ENCODE assay signal across 17 cellular contexts in the genomic region with DNA sequence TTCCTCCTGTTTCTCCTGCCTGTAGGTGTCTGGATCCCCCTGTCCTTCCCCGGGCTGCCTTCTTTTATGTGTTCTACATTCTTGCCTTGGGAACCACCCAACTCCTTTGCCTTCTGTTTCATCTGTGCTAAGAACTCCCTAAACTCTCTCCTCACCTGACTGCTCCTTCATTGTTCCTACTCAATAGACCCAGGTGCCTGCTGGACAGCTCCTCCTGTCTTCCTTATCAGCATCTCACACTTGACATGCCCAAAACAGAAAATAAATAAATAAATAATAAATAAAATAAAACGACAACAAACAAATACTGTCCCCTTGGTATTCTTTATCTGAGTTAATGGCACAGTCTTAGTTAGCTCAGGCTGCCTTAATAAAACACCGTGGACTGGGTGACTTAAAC.
A peak's percentile ranks its signal among the peaks of the same experiment; 100 is the strongest.
DNase-seq lines count a peak whose midpoint lies in the region; ATAC-seq and TF ChIP-seq lines count a peak whose summit lies in the region.
"Had no signal": no experiment of that assay in that cellular context is flagged by ENCODE, and none has a peak within 500 bp of the region (broad histone marks: within the 10 kb centered on the region; RNA-seq: fewer than 3 reads in every experiment).

No MANE protein-coding gene starts in this region.

- peak; percentile 43; the same call in 2 of the 3 replicates for ATAC-seq in GM23338
- no peak for ATAC-seq in GM19463 (IDR thresholded peaks at IDR 0.05; ENCODE audit: unreplicated experiment)

- H3K4me2 ChIP-seq in GM23338 (no peak overlapping the region), mesendoderm (ENCODE audit: low read length) (no peak overlapping the region)
- H3K4me2 ChIP-seq: BLaER1 had no signal

- H3K4me3 Mint-ChIP-seq in GM23338 (no peak overlapping the region), glutamatergic neuron (ENCODE audit: unreplicated experiment) (peak overlapping the region; percentile 6)
- H3K4me3 Mint-ChIP-seq: CD14-positive monocyte; CD4-positive, alpha-beta memory T cell; H9 had no signal

- H2AK5ac ChIP-seq in mesendoderm (ENCODE audit: low read length): no peak overlapping the region

- no peaks in the 10 kb centered on the region for H4K20me1 ChIP-seq in GM23338 (replicated peaks; ENCODE audit: insufficient read depth)
- H4K20me1 ChIP-seq: BLaER1 had no signal

- CTCF ChIA-PET in HEK293 (lab: Yijun Ruan, JAX): interaction anchor here (0.5 to 1.2 kb wide), 3 partner anchors 11 to 823 kb away, joined by 3 to 6 read pairs (median 4); no protein-coding TSS in a partner anchor

- H3K4ac ChIP-seq in mesendoderm (ENCODE audit: low read depth, low read length): no peak overlapping the region

- H3K27ac Mint-ChIP-seq in GM23338 (no peak overlapping the region), glutamatergic neuron (ENCODE audit: unreplicated experiment) (peak overlapping the region; percentile 62)
- H3K27ac Mint-ChIP-seq: CD14-positive monocyte; CD4-positive, alpha-beta memory T cell; H9 had no signal

- no peaks in the 10 kb centered on the region for H3K9me3 ChIP-seq in HEK293 (ENCODE audit: control insufficient read depth, insufficient read depth, low read depth, low read length)
- H3K9me3 ChIP-seq: BLaER1 had no signal

- no peak overlapping the region for H3K4me3 ChIP-seq in GM23338
- no peak overlapping the region for H3K4me3 ChIP-seq in HEK293 (ENCODE audit: low read depth, low read length)
- no peak overlapping the region for H3K4me3 ChIP-seq in mesendoderm (ENCODE audit: low read length)
- H3K4me3 ChIP-seq: BLaER1 had no signal

- POLR2A ChIA-PET in HEK293 (lab: Yijun Ruan, JAX): interaction anchor here (0.6 kb wide), 1 partner anchor 47 kb away, joined by 3 read pairs; no protein-coding TSS in a partner anchor

- H3K36me3 ChIP-seq in GM23338 (ENCODE audit: insufficient read depth) (no peaks in the 10 kb centered on the region), HEK293 (ENCODE audit: control insufficient read depth in 2 of 2, insufficient read depth in 1 of 2, low read length in 2 of 2) (no peaks in the 10 kb centered on the region), mesendoderm (ENCODE audit: control insufficient read depth, insufficient read depth, low read length) (no peaks in the 10 kb centered on the region)
- H3K36me3 ChIP-seq: BLaER1 had no signal

- H3K9me2 ChIP-seq in GM23338 (ENCODE audit: insufficient read depth): no peaks in the 10 kb centered on the region

- H4K8ac ChIP-seq in mesendoderm (ENCODE audit: low read depth, low read length): no peak overlapping the region

- H3K27ac ChIP-seq in GM23338 (ENCODE audit: low read depth) (no peak overlapping the region), HEK293 (ENCODE audit: extremely low read depth, low read depth, low read length) (no peak overlapping the region), mesendoderm (ENCODE audit: low read depth, low read length) (no peak overlapping the region)
- H3K27ac ChIP-seq: BLaER1, HL-60 had no signal

- no peaks in the 10 kb centered on the region for H3F3A ChIP-seq in GM23338 (replicated peaks; ENCODE audit: low read depth)

- H3K79me1 ChIP-seq in mesendoderm (ENCODE audit: low read length): no peaks in the 10 kb centered on the region

- no peak overlapping the region for H2BK15ac ChIP-seq in mesendoderm (replicated peaks; ENCODE audit: low read depth)

- H4K5ac ChIP-seq in mesendoderm (ENCODE audit: low read length): no peak overlapping the region

- no peak overlapping the region for H3K56ac ChIP-seq in mesendoderm (ENCODE audit: low read length)

- no peak overlapping the region for H3K23ac ChIP-seq in mesendoderm (ENCODE audit: low read length)

- H3K27me3 ChIP-seq in GM23338 (ENCODE audit: insufficient read depth): no peaks in the 10 kb centered on the region
- H3K27me3 ChIP-seq in mesendoderm (ENCODE audit: insufficient read depth, low read length, poor library complexity): no peaks in the 10 kb centered on the region
- H3K27me3 ChIP-seq: BLaER1 had no signal

- H3K9me3 Mint-ChIP-seq in GM23338 (peaks cover 8% of the 10 kb centered on the region), glutamatergic neuron (ENCODE audit: unreplicated experiment) (peaks cover 2% of the 10 kb centered on the region)

- no peaks in the 10 kb centered on the region; the same call in 2 of the 3 replicates for H3K36me3 Mint-ChIP-seq in GM23338 (ENCODE audit: low read depth)
- peaks cover 5% of the 10 kb centered on the region for H3K36me3 Mint-ChIP-seq in glutamatergic neuron (ENCODE audit: unreplicated experiment)
- H3K36me3 Mint-ChIP-seq: CD14-positive monocyte; CD4-positive, alpha-beta memory T cell had no signal

- WGBS in mesendoderm (ENCODE audit: extremely low coverage, insufficient coverage, low lambda C conversion rate): no CpG with 5 or more reads among the region's 3 CpGs

- H3K4me1 Mint-ChIP-seq in GM23338 (peaks cover 3% of the 10 kb centered on the region), glutamatergic neuron (ENCODE audit: low read depth, unreplicated experiment) (peaks cover 6% of the 10 kb centered on the region)
- H3K4me1 Mint-ChIP-seq: CD14-positive monocyte; CD4-positive, alpha-beta memory T cell had no signal

- no peak overlapping the region for H3K18ac ChIP-seq in mesendoderm (ENCODE audit: low read length)

- H3K79me2 ChIP-seq in GM23338 (replicated peaks; ENCODE audit: insufficient read depth) (no peaks in the 10 kb centered on the region), mesendoderm (ENCODE audit: control insufficient read depth, insufficient read depth, low read length) (no peaks in the 10 kb centered on the region)

- no peak overlapping the region for H2AFZ ChIP-seq in GM23338

- H3K27me3 Mint-ChIP-seq in GM23338 (ENCODE audit: insufficient read depth, low read depth, poor library complexity) (peaks cover 1% of the 10 kb centered on the region), glutamatergic neuron (ENCODE audit: unreplicated experiment) (no peaks in the 10 kb centered on the region)
- H3K27me3 Mint-ChIP-seq: CD4-positive, alpha-beta memory T cell had no signal

- no peak for TF ChIP-seq CTCF in GM23338 (conservative IDR thresholded peaks at IDR 0.05; ENCODE audit: low read depth in 2 of 2)
- no peak for TF ChIP-seq CTCF in HEK293 (tag by site-specific recombination; IDR thresholded peaks at IDR 0.05)
- no peak for TF ChIP-seq CTCF in glutamatergic neuron (IDR thresholded peaks at IDR 0.05; ENCODE audit: partially characterized antibody, unreplicated experiment)

- H3K4me1 ChIP-seq in GM23338 (ENCODE audit: insufficient read depth) (no peaks in the 10 kb centered on the region), HEK293 (ENCODE audit: control insufficient read depth, insufficient read depth, low read length) (no peaks in the 10 kb centered on the region), mesendoderm (ENCODE audit: control insufficient read depth, low read depth, low read length) (no peaks in the 10 kb centered on the region)
- H3K4me1 ChIP-seq: BLaER1 had no signal

- DNase-seq in GM23338 (ENCODE audit: low spot score) (peak; percentile 8), glutamatergic neuron (no peak), mesendoderm (peak; percentile 19), NCI-H2029 (lab: John Stamatoyannopoulos, UW) (no peak), NCI-H526 (lab: John Stamatoyannopoulos, UW) (no peak)
- DNase-seq: 8988T; CD4-positive, alpha-beta memory T cell; DMS79; GDM1; GOT3; IMR-90 had no signal

- no peak overlapping the region for H2BK120ac ChIP-seq in mesendoderm (ENCODE audit: low read depth, low read length)

- no peak overlapping the region for H3K9ac ChIP-seq in mesendoderm (ENCODE audit: low read length)
- H3K9ac ChIP-seq: BLaER1 had no signal

- no peak overlapping the region for H2BK5ac ChIP-seq in mesendoderm (ENCODE audit: low read length)

TF ChIP-seq in HEK293, 187 proteins besides CTCF, POLR2A, EP300 and RAD21:
- TF ChIP-seq ZNF121 (tag by site-specific recombination; IDR thresholded peaks at IDR 0.05) (no peak), WT1 (tag by site-specific recombination; IDR thresholded peaks at IDR 0.05) (no peak), ZNF670 (tag by site-specific recombination; IDR thresholded peaks at IDR 0.05; ENCODE audit: low read depth) (no peak), SCRT1 (tag by site-specific recombination; IDR thresholded peaks at IDR 0.05; ENCODE audit: borderline replicate concordance) (no peak), ZNF530 (tag by site-specific recombination; IDR thresholded peaks at IDR 0.05; ENCODE audit: low read depth) (no peak), ZNF19 (tag by site-specific recombination; IDR thresholded peaks at IDR 0.05; ENCODE audit: low read depth) (no peak)
- TF ChIP-seq, protein P1, sequence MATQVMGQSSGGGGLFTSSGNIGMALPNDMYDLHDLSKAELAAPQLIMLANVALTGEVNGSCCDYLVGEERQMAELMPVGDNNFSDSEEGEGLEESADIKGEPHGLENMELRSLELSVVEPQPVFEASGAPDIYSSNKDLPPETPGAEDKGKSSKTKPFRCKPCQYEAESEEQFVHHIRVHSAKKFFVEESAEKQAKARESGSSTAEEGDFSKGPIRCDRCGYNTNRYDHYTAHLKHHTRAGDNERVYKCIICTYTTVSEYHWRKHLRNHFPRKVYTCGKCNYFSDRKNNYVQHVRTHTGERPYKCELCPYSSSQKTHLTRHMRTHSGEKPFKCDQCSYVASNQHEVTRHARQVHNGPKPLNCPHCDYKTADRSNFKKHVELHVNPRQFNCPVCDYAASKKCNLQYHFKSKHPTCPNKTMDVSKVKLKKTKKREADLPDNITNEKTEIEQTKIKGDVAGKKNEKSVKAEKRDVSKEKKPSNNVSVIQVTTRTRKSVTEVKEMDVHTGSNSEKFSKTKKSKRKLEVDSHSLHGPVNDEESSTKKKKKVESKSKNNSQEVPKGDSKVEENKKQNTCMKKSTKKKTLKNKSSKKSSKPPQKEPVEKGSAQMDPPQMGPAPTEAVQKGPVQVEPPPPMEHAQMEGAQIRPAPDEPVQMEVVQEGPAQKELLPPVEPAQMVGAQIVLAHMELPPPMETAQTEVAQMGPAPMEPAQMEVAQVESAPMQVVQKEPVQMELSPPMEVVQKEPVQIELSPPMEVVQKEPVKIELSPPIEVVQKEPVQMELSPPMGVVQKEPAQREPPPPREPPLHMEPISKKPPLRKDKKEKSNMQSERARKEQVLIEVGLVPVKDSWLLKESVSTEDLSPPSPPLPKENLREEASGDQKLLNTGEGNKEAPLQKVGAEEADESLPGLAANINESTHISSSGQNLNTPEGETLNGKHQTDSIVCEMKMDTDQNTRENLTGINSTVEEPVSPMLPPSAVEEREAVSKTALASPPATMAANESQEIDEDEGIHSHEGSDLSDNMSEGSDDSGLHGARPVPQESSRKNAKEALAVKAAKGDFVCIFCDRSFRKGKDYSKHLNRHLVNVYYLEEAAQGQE (tag by site-specific recombination; IDR thresholded peaks at IDR 0.05): peak; percentile 91

Comparison
In these comparisons a context has a peak if more than half of its experiments do, and no peak if none do; other contexts are left out.
1. DNase-seq: peak in GM23338 (single experiment) and mesendoderm (single experiment); none in glutamatergic neuron (single experiment), NCI-H2029 (single experiment) and NCI-H526 (0 of 2).